Comparison of ENCODE assay signal across 11 cellular contexts in genomic region chr2:63051795-63052333, GRCh38. TPM values are rescaled to one million over a fixed set of nuclear protein-coding genes. Genes with fewer than 3 reads are reported as not detected.
DNase-seq lines count a peak whose midpoint lies in the region; ATAC-seq, FAIRE-seq and TF ChIP-seq lines count a peak whose summit lies in the region.
"Had no signal": no experiment of that assay in that cellular context is flagged by ENCODE, and none has a peak within 500 bp of the region (broad histone marks: within the 10 kb centered on the region; RNA-seq: fewer than 3 reads in every experiment).

No MANE protein-coding gene starts in this region.

- CTCF ChIA-PET in activated B cell treated with CpG ODN at 0.5 μM for 24 hours (lab: Charles Lee): no interaction called here

- no peaks in the 10 kb centered on the region for H3K27me3 ChIP-seq in keratinocyte (ENCODE audit: control insufficient read depth, extremely low read depth, insufficient read depth, low read length)

- no peak for FAIRE-seq in keratinocyte (lab: Jason Lieb, UNC)

- intact Hi-C loops in activated B cell treated with CpG ODN at 0.5 μM for 24 hours (cut with micrococcal nuclease): no loop called here

- H3K36me3 ChIP-seq in keratinocyte (ENCODE audit: control insufficient read depth in 2 of 2, extremely low read depth in 1 of 2, insufficient read depth in 2 of 2, low read length in 2 of 2): peaks cover 18 to 21% of the 10 kb centered on the region in 2 experiments
- H3K36me3 ChIP-seq: BE2C had no signal

- no peak for ATAC-seq in activated T-cell treated with anti-CD3 and anti-CD28 coated beads, Interleukin-2, amount 50 U/mL, for 72 hours (replicated peaks in 1 of 2)
- no peak for ATAC-seq in activated B cell treated with CpG ODN at 0.5 μM for 24 hours (ENCODE audit: low read depth)
- ATAC-seq in stimulated activated naive CD8-positive, alpha-beta T cell treated with anti-CD3 and anti-CD28 coated beads, Interleukin-15, amount 100 ng/mL, for 72 hours: no peak
- no peak for ATAC-seq in GM19351 (IDR thresholded peaks at IDR 0.05; ENCODE audit: unreplicated experiment)
- ATAC-seq in GM19467 (IDR thresholded peaks at IDR 0.05; ENCODE audit: unreplicated experiment): no peak

- peak overlapping the region; percentile 20 for H3K27ac ChIP-seq in keratinocyte (ENCODE audit: control insufficient read depth, insufficient read depth, low read length)

- H3K9ac ChIP-seq in keratinocyte (ENCODE audit: control insufficient read depth, extremely low read depth, insufficient read depth, low read length): peak overlapping the region; percentile 92

- peak overlapping the region; percentile 59 to 99 (median 98) for H3K4me3 ChIP-seq in keratinocyte (ENCODE audit: control insufficient read depth in 2 of 3, extremely low read depth in 1 of 3, insufficient read depth in 2 of 3, low read depth in 1 of 3, low read length in 3 of 3)

- peak overlapping the region; percentile 83 to 84 for H3K4me3 Mint-ChIP-seq in activated T-cell treated with anti-CD3 and anti-CD28 coated beads, Interleukin-2, amount 50 U/mL, for 72 hours
- H3K4me3 Mint-ChIP-seq in activated B cell treated with CpG ODN at 0.5 μM for 24 hours: peak overlapping the region; percentile 83
- H3K4me3 Mint-ChIP-seq in stimulated activated naive CD8-positive, alpha-beta T cell treated with anti-CD3 and anti-CD28 coated beads, Interleukin-15, amount 100 ng/mL, for 72 hours: peak overlapping the region; percentile 81 to 90
- H3K4me3 Mint-ChIP-seq: dendritic cell treated with granulocyte-macrophage colony-stimulating factor and Interleukin-4, amounts not matched to agents 40 ng/mL and 50 ng/mL, for 4 days had no signal

- peak; percentile 3 to 4 for DNase-seq in activated T-cell treated with anti-CD3 and anti-CD28 coated beads, Interleukin-2, amount 50 U/mL, for 72 hours
- DNase-seq in activated T-cell treated with anti-CD3 and anti-CD28 coated beads, Interleukin-2, amount 50 U/mL, for 1 hour: no peak
- peak; percentile 22 for DNase-seq in activated B cell treated with CpG ODN at 0.5 μM for 24 hours
- no peak for DNase-seq in keratinocyte (ENCODE audit: low read depth, low spot score)
- DNase-seq in stimulated activated naive CD8-positive, alpha-beta T cell treated with anti-CD3 and anti-CD28 coated beads, Interleukin-15, amount 100 ng/mL, for 72 hours: peak; percentile 25 to 31
- no peak for DNase-seq in HuH-7.5 (ENCODE audit: low spot score)
- DNase-seq: BE2C, NCI-H1436 had no signal

- peak overlapping the region; percentile 83 for H3K4me2 ChIP-seq in keratinocyte (ENCODE audit: control insufficient read depth, extremely low read depth, insufficient read depth, low read depth, low read length)

- dilution Hi-C loops in keratinocyte (cut with MboI; ENCODE audit: extremely low pct_ligation_motif_present, low sequenced_read_pairs): no loop called here

- no peak overlapping the region for H3K27ac Mint-ChIP-seq in activated T-cell treated with anti-CD3 and anti-CD28 coated beads, Interleukin-2, amount 50 U/mL, for 72 hours
- H3K27ac Mint-ChIP-seq in activated B cell treated with CpG ODN at 0.5 μM for 24 hours: no peak overlapping the region
- no peak overlapping the region for H3K27ac Mint-ChIP-seq in stimulated activated naive CD8-positive, alpha-beta T cell treated with anti-CD3 and anti-CD28 coated beads, Interleukin-15, amount 100 ng/mL, for 72 hours
- H3K27ac Mint-ChIP-seq: dendritic cell treated with granulocyte-macrophage colony-stimulating factor and Interleukin-4, amounts not matched to agents 40 ng/mL and 50 ng/mL, for 4 days had no signal

- H3K4me1 Mint-ChIP-seq in activated T-cell treated with anti-CD3 and anti-CD28 coated beads, Interleukin-2, amount 50 U/mL, for 72 hours (ENCODE audit: low read depth): peaks cover 82% of the 10 kb centered on the region
- peaks cover 85% of the 10 kb centered on the region for H3K4me1 Mint-ChIP-seq in activated B cell treated with CpG ODN at 0.5 μM for 24 hours
- H3K4me1 Mint-ChIP-seq in stimulated activated naive CD8-positive, alpha-beta T cell treated with anti-CD3 and anti-CD28 coated beads, Interleukin-15, amount 100 ng/mL, for 72 hours: peaks cover 95% of the 10 kb centered on the region

- peaks cover 2 to 3% of the 10 kb centered on the region in 2 donors for H3K36me3 Mint-ChIP-seq in activated T-cell treated with anti-CD3 and anti-CD28 coated beads, Interleukin-2, amount 50 U/mL, for 72 hours (ENCODE audit: insufficient read depth in 2 of 2)
- H3K36me3 Mint-ChIP-seq in activated B cell treated with CpG ODN at 0.5 μM for 24 hours (ENCODE audit: low read depth): no peaks in the 10 kb centered on the region

- H3K9me3 ChIP-seq in keratinocyte (ENCODE audit: control insufficient read depth, low read depth, low read length): no peaks in the 10 kb centered on the region
- H3K9me3 ChIP-seq: BE2C had no signal

- no peak overlapping the region for H2AFZ ChIP-seq in keratinocyte (ENCODE audit: control insufficient read depth, low read length)

- no peaks in the 10 kb centered on the region for H3K9me3 Mint-ChIP-seq in activated T-cell treated with anti-CD3 and anti-CD28 coated beads, Interleukin-2, amount 50 U/mL, for 72 hours
- no peaks in the 10 kb centered on the region for H3K9me3 Mint-ChIP-seq in activated B cell treated with CpG ODN at 0.5 μM for 24 hours
- no peaks in the 10 kb centered on the region for H3K9me3 Mint-ChIP-seq in stimulated activated naive CD8-positive, alpha-beta T cell treated with anti-CD3 and anti-CD28 coated beads, Interleukin-15, amount 100 ng/mL, for 72 hours
- H3K9me3 Mint-ChIP-seq: dendritic cell treated with granulocyte-macrophage colony-stimulating factor and Interleukin-4, amounts not matched to agents 40 ng/mL and 50 ng/mL, for 4 days had no signal

- H3K27me3 Mint-ChIP-seq in activated T-cell treated with anti-CD3 and anti-CD28 coated beads, Interleukin-2, amount 50 U/mL, for 72 hours (ENCODE audit: low read depth): peaks cover 84% of the 10 kb centered on the region
- H3K27me3 Mint-ChIP-seq in activated B cell treated with CpG ODN at 0.5 μM for 24 hours: peaks cover 75% of the 10 kb centered on the region
- H3K27me3 Mint-ChIP-seq in stimulated activated naive CD8-positive, alpha-beta T cell treated with anti-CD3 and anti-CD28 coated beads, Interleukin-15, amount 100 ng/mL, for 72 hours: peaks cover 98% of the 10 kb centered on the region

- peaks cover 15% of the 10 kb centered on the region for H3K79me2 ChIP-seq in keratinocyte (ENCODE audit: control insufficient read depth, insufficient read depth, low read length)

- H3K9me1 ChIP-seq in keratinocyte (ENCODE audit: control insufficient read depth, extremely low read depth, insufficient read depth, low read length): no peaks in the 10 kb centered on the region

- H3K4me1 ChIP-seq in keratinocyte (ENCODE audit: control insufficient read depth, extremely low read depth, insufficient read depth, low read length): peaks cover 19% of the 10 kb centered on the region
- H3K4me1 ChIP-seq: BE2C had no signal

- TF ChIP-seq CTCF in activated B cell treated with CpG ODN at 0.5 μM for 24 hours (IDR thresholded peaks at IDR 0.05) (no peak), keratinocyte (optimal IDR thresholded peaks at IDR 0.05 in 1 of 3, IDR thresholded peaks at IDR 0.05 in 1 of 3, conservative IDR thresholded peaks at IDR 0.05 in 1 of 3; ENCODE audit: extremely low read depth in 1 of 3, insufficient read depth in 2 of 3, low read length in 3 of 3) (no peak)

- POLR2A ChIA-PET in activated B cell treated with CpG ODN at 0.5 μM for 24 hours (lab: Charles Lee): no interaction called here

- H4K20me1 ChIP-seq in keratinocyte (ENCODE audit: control insufficient read depth, extremely low read depth, insufficient read depth, low read length): no peaks in the 10 kb centered on the region

RNA-seq across cellular contexts. Expression of gene OTX1, which starts 1.2 kb away (rescaled TPM):
- total RNA-seq in activated T-cell treated with anti-CD3 and anti-CD28 coated beads, Interleukin-2, amount 50 U/mL, for 72 hours: under 1 TPM in 1 of 2 donors, not detected in 1; 0.07 TPM
- not detected in 2 replicates for total RNA-seq in activated B cell treated with CpG ODN at 0.5 μM for 24 hours
- 0.22 to 0.54 TPM (median 0.28 TPM) in 3 replicates for polyA plus RNA-seq in keratinocyte
- polyA plus RNA-seq in keratinocyte (2011; ENCODE audit: low read depth): 0.55 TPM
- 0.26 and 0.35 TPM in 2 replicates for polyA plus RNA-seq in keratinocyte (2011; cell fraction: cytosol; rRNA removed)
- polyA plus RNA-seq in keratinocyte (2011; cell fraction: nucleus; rRNA removed): 2.1 and 3.3 TPM in 2 replicates
- polyA plus RNA-seq in keratinocyte (2012; ENCODE audit: low replicate concordance): 2.6 and 3.1 TPM in 2 replicates
- 0.10 to 1.0 TPM (median 0.20 TPM) in 3 replicates for polyA minus RNA-seq in keratinocyte
- polyA minus RNA-seq in keratinocyte (2011; cell fraction: cytosol; rRNA and poly(A)+ RNA removed): 1.2 TPM
- polyA minus RNA-seq in keratinocyte (2011; cell fraction: nucleus; rRNA and poly(A)+ RNA removed): 2.5 and 3.1 TPM in 2 replicates

Comparison
In these comparisons a context has a peak if more than half of its experiments do, and no peak if none do; other contexts are left out.
1. DNase-seq: peak in activated T-cell treated with anti-CD3 and anti-CD28 coated beads, Interleukin-2, amount 50 U/mL, for 72 hours (2 of 2), activated B cell treated with CpG ODN at 0.5 μM for 24 hours (single experiment) and stimulated activated naive CD8-positive, alpha-beta T cell treated with anti-CD3 and anti-CD28 coated beads, Interleukin-15, amount 100 ng/mL, for 72 hours (2 of 2); none in activated T-cell treated with anti-CD3 and anti-CD28 coated beads, Interleukin-2, amount 50 U/mL, for 1 hour (single experiment), keratinocyte (single experiment) and HuH-7.5 (single experiment).
2. Peak in every context shown above with its lines, with median percentiles within 50 percentile points of each other: H3K4me3 Mint-ChIP-seq.